In the genomic region with DNA sequence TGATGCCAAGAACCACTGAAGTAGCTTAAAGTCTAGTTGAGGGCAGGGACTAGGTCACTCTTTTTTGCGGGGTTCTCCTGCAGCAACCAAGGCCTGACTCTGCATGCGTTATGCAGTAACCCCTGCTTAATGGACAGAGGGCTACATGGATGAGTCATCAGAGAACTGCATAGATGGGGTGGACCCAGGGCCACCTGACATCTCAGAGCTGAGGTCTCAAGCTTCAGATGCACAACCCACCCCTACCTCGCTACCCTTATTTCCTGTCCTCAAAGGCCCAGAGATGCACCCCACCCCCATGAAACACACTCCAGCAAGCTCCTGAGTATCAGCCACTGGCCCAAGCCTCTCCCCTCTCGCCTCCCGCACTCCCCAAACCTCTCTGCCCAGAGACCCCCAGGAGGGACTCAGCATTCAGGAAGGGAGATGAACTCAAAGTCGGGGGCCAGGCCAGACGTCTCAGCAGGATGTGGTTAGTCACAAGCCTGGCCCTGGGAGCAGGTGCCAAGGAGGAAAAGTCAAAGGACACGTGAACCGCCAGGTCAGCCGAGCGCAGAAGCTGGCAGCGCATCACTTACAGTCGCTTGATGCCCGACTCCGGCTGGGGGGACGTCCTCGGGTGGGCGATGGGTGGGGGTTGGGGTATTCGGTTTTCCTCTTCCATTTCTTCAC, we compare ENCODE assay signal across 14 cellular contexts. TPM values are rescaled to one million over a fixed set of nuclear protein-coding genes. Genes with fewer than 3 reads are reported as not detected.
A peak's percentile ranks its signal among the peaks of the same experiment; 100 is the strongest.
DNase-seq lines count a peak whose midpoint lies in the region; ATAC-seq, FAIRE-seq and TF ChIP-seq lines count a peak whose summit lies in the region.
"Had no signal": no experiment of that assay in that cellular context is flagged by ENCODE, and none has a peak within 500 bp of the region (broad histone marks: within the 10 kb centered on the region; RNA-seq: fewer than 3 reads in every experiment).

No MANE protein-coding gene starts in this region.

- H3K4me2 ChIP-seq in A549 (no peak overlapping the region), DOHH2 (ENCODE audit: low read length) (peak overlapping the region; percentile 26; the same call in 1 of the 2 replicates)

- DNase-seq in A549 (ENCODE audit: low read depth in 1 of 2, low spot score in 1 of 2) (no peak), memory B cell (ENCODE audit: low spot score in 2 of 2) (no peak), Caco-2 (no peak), NCI-H1105 (lab: John Stamatoyannopoulos, UW) (no peak), HuH-7.5 (ENCODE audit: low spot score) (no peak)
- DNase-seq in activated CD8-positive, alpha-beta memory T cell treated with anti-CD3 and anti-CD28 coated beads, Interleukin-2, amount 10 ng/mL, durations not matched to agents 7 days and 5 days = no peak
- no peak for DNase-seq in stimulated activated CD4-positive, alpha-beta T cell treated with anti-CD3 and anti-CD28 coated beads, Interleukin-4, amount 100 ng/mL, for 24 hours
- DNase-seq: activated B cell treated with CpG ODN at 0.5 μM for 24 hours, glutamatergic neuron, mucosa of descending colon, NCI-H1436, NCI-H226, upper lobe of right lung had no signal

- POLR2A ChIA-PET in A549 (lab: Yijun Ruan, JAX) (interaction anchor here (0.6 kb wide), 1 partner anchor 518 kb away, joined by 4 read pairs; no protein-coding TSS in a partner anchor), Caco-2 (lab: Charles Lee) (no interaction called here)

- H4K20me1 ChIP-seq in DOHH2 (ENCODE audit: control insufficient read depth, insufficient read depth, low read depth, low read length) = no peaks in the 10 kb centered on the region

- no peaks in the 10 kb centered on the region for H3K27me3 Mint-ChIP-seq in activated CD8-positive, alpha-beta memory T cell treated with anti-CD3 and anti-CD28 coated beads, Interleukin-2, amount 10 ng/mL, durations not matched to agents 7 days and 5 days
- H3K27me3 Mint-ChIP-seq in memory B cell (no peaks in the 10 kb centered on the region), Caco-2 (ENCODE audit: insufficient read depth, unreplicated experiment) (no peaks in the 10 kb centered on the region)
- H3K27me3 Mint-ChIP-seq: activated B cell treated with CpG ODN at 0.5 μM for 24 hours had no signal

- H3K9me3 Mint-ChIP-seq in activated CD8-positive, alpha-beta memory T cell treated with anti-CD3 and anti-CD28 coated beads, Interleukin-2, amount 10 ng/mL, durations not matched to agents 7 days and 5 days (ENCODE audit: low read depth) = no peaks in the 10 kb centered on the region
- H3K9me3 Mint-ChIP-seq in memory B cell = no peaks in the 10 kb centered on the region
- no peaks in the 10 kb centered on the region for H3K9me3 Mint-ChIP-seq in Caco-2 (ENCODE audit: unreplicated experiment)
- H3K9me3 Mint-ChIP-seq: activated B cell treated with CpG ODN at 0.5 μM for 24 hours had no signal

- no peak for TF ChIP-seq EP300 in A549 (IDR thresholded peaks at IDR 0.05)

- TF ChIP-seq CTCF in A549 (IDR thresholded peaks at IDR 0.05) (no peak), DOHH2 (IDR thresholded peaks at IDR 0.05; ENCODE audit: low read depth, low read length, poor library complexity, severe bottlenecking) (no peak), Caco-2 (IDR thresholded peaks at IDR 0.05; ENCODE audit: insufficient read depth in 1 of 2, low read depth in 1 of 2, low read length in 1 of 2, severe bottlenecking in 1 of 2, unreplicated experiment in 1 of 2) (no peak)

- H3K9me3 ChIP-seq in A549 (no peaks in the 10 kb centered on the region), DOHH2 (ENCODE audit: control insufficient read depth, insufficient read depth, low read length) (no peaks in the 10 kb centered on the region), Caco-2 (no peaks in the 10 kb centered on the region)
- H3K9me3 ChIP-seq: mucosa of descending colon, upper lobe of right lung had no signal

- TF ChIP-seq POLR2A in A549 (IDR thresholded peaks at IDR 0.05; ENCODE audit: low read length) = no peak

- H3K4me1 ChIP-seq in A549 (no peaks in the 10 kb centered on the region), DOHH2 (ENCODE audit: control insufficient read depth, low read length) (peaks cover 22% of the 10 kb centered on the region), Caco-2 (no peaks in the 10 kb centered on the region)
- H3K4me1 ChIP-seq: upper lobe of right lung had no signal

- WGBS in A549 (ENCODE audit: missing lambda C conversion rate) = 88% methylated on average over 19 of the region's 19 CpGs

- intact Hi-C loops in Caco-2 (cut with micrococcal nuclease; ENCODE audit: unreplicated experiment) = no loop called here

- no peak overlapping the region for H3K4me3 Mint-ChIP-seq in activated CD8-positive, alpha-beta memory T cell treated with anti-CD3 and anti-CD28 coated beads, Interleukin-2, amount 10 ng/mL, durations not matched to agents 7 days and 5 days
- H3K4me3 Mint-ChIP-seq in memory B cell (peak overlapping the region; percentile 19), Caco-2 (ENCODE audit: unreplicated experiment) (no peak overlapping the region)
- H3K4me3 Mint-ChIP-seq: activated B cell treated with CpG ODN at 0.5 μM for 24 hours had no signal

- H3K36me3 Mint-ChIP-seq in activated CD8-positive, alpha-beta memory T cell treated with anti-CD3 and anti-CD28 coated beads, Interleukin-2, amount 10 ng/mL, durations not matched to agents 7 days and 5 days = no peaks in the 10 kb centered on the region
- H3K36me3 Mint-ChIP-seq in memory B cell = no peaks in the 10 kb centered on the region
- peaks cover 41% of the 10 kb centered on the region for H3K36me3 Mint-ChIP-seq in Caco-2 (ENCODE audit: insufficient read depth, unreplicated experiment)

- H3K9me2 ChIP-seq in DOHH2 (replicated peaks; ENCODE audit: control insufficient read depth, low read length) = no peaks in the 10 kb centered on the region

- no TSS peak for BruUV-seq in Caco-2 (replicated peaks; lab: Mats Ljungman, UMichigan)

- ATAC-seq in A549 = no peak
- ATAC-seq in activated CD8-positive, alpha-beta memory T cell treated with anti-CD3 and anti-CD28 coated beads, Interleukin-2, amount 10 ng/mL, durations not matched to agents 7 days and 5 days = no peak
- peak; percentile 60 for ATAC-seq in memory B cell (ENCODE audit: low read depth)
- ATAC-seq: mucosa of descending colon, upper lobe of right lung had no signal

- no peak overlapping the region for H3K4me3 ChIP-seq in A549
- H3K4me3 ChIP-seq in DOHH2 (ENCODE audit: low read length) = no peak overlapping the region
- H3K4me3 ChIP-seq in Caco-2 (ENCODE audit: low read depth, low read length) = no peak overlapping the region
- H3K4me3 ChIP-seq: mucosa of descending colon, upper lobe of right lung had no signal

- CTCF ChIA-PET in A549 (lab: Yijun Ruan, JAX) = interaction anchor here (0.7 kb wide), 1 partner anchor 49 kb away, joined by 3 read pairs; no protein-coding TSS in a partner anchor
- CTCF ChIA-PET in activated CD8-positive, alpha-beta memory T cell treated with anti-CD3 and anti-CD28 coated beads, Interleukin-2, amount 10 ng/mL, durations not matched to agents 7 days and 5 days (lab: Charles Lee) = no interaction called here
- CTCF ChIA-PET in Caco-2 (lab: Charles Lee) = no interaction called here

- H3K4me1 Mint-ChIP-seq in activated CD8-positive, alpha-beta memory T cell treated with anti-CD3 and anti-CD28 coated beads, Interleukin-2, amount 10 ng/mL, durations not matched to agents 7 days and 5 days = peaks cover 19% of the 10 kb centered on the region
- H3K4me1 Mint-ChIP-seq in memory B cell (peaks cover 15% of the 10 kb centered on the region), Caco-2 (ENCODE audit: low read depth, unreplicated experiment) (peaks cover 9% of the 10 kb centered on the region)

- no peaks in the 10 kb centered on the region for H3K36me3 ChIP-seq in DOHH2 (ENCODE audit: control insufficient read depth, low read length)
- no peaks in the 10 kb centered on the region for H3K36me3 ChIP-seq in Caco-2 (ENCODE audit: control insufficient read depth, insufficient read depth, low read length)

- H3K27ac ChIP-seq in A549 (no peak overlapping the region), DOHH2 (ENCODE audit: low read depth, low read length) (no peak overlapping the region)
- H3K27ac ChIP-seq: upper lobe of right lung had no signal

- FAIRE-seq in A549 (lab: Jason Lieb, UNC) = no peak

- no peaks in the 10 kb centered on the region for H3K79me2 ChIP-seq in DOHH2 (ENCODE audit: control insufficient read depth, low read length)

- H3F3A ChIP-seq in DOHH2 (ENCODE audit: control insufficient read depth, insufficient read depth) = no peaks in the 10 kb centered on the region

- peaks cover 5% of the 10 kb centered on the region; the same call in 1 of the 2 replicates for H3K27me3 ChIP-seq in DOHH2 (ENCODE audit: control insufficient read depth, low read length)
- no peaks in the 10 kb centered on the region for H3K27me3 ChIP-seq in Caco-2 (replicated peaks; ENCODE audit: control insufficient read depth, insufficient read depth, low read length)
- H3K27me3 ChIP-seq: upper lobe of right lung had no signal

- H3K27ac Mint-ChIP-seq in activated CD8-positive, alpha-beta memory T cell treated with anti-CD3 and anti-CD28 coated beads, Interleukin-2, amount 10 ng/mL, durations not matched to agents 7 days and 5 days = peak overlapping the region; percentile 17
- peak overlapping the region; percentile 35 for H3K27ac Mint-ChIP-seq in memory B cell
- no peak overlapping the region for H3K27ac Mint-ChIP-seq in Caco-2 (ENCODE audit: unreplicated experiment)
- H3K27ac Mint-ChIP-seq: activated B cell treated with CpG ODN at 0.5 μM for 24 hours had no signal

- no peak for TF ChIP-seq RAD21 in A549 (conservative IDR thresholded peaks at IDR 0.05 in 1 of 2, IDR thresholded peaks at IDR 0.05 in 1 of 2)

RNA-seq across cellular contexts. Expression of a gene that starts 25.8 kb away (rescaled TPM):
- polyA plus RNA-seq in A549 (2011; rRNA removed) = 14.3 and 19.1 TPM in 2 replicates
- 17.1 and 18.4 TPM in 2 replicates for polyA plus RNA-seq in A549 (2012; cell fraction: cytosol; rRNA removed)
- polyA plus RNA-seq in A549 (2012; cell fraction: nucleus; rRNA removed) = 13.7 and 19.6 TPM in 2 replicates
- 20.6 to 23.6 TPM (median 21.5 TPM) in 3 replicates for polyA plus RNA-seq in A549 (2017; fragmentation: RNase III; extraction: RNeasy Plus Mini Kit Qiagen cat#74134 plus additional on column Dnase treatment)
- polyA minus RNA-seq in A549 (2011; rRNA and poly(A)+ RNA removed) = 11.8 TPM in 2 replicates
- total RNA-seq in activated CD8-positive, alpha-beta memory T cell treated with anti-CD3 and anti-CD28 coated beads, Interleukin-2, amount 10 ng/mL, durations not matched to agents 7 days and 5 days = 10 to 100 TPM; 31.0 to 32.1 TPM
- total RNA-seq in Caco-2 (2022) = 22.0 and 22.7 TPM in 2 replicates

RNA-seq across cellular contexts. Expression of a gene that starts 47.3 kb away (rescaled TPM):
- polyA plus RNA-seq in A549 (2011; rRNA removed) (2.4 TPM in 2 replicates), A549 (2017; fragmentation: RNase III; extraction: RNeasy Plus Mini Kit Qiagen cat#74134 plus additional on column Dnase treatment) (2.1 to 3.1 TPM (median 2.9 TPM) in 3 replicates)
- 2.0 and 2.1 TPM in 2 replicates for polyA plus RNA-seq in A549 (2012; cell fraction: cytosol; rRNA removed)
- polyA plus RNA-seq in A549 (2012; cell fraction: nucleus; rRNA removed) = 0.72 and 0.77 TPM in 2 replicates
- polyA minus RNA-seq in A549 (2011; rRNA and poly(A)+ RNA removed) = 0.88 and 1.4 TPM in 2 replicates
- total RNA-seq in activated CD8-positive, alpha-beta memory T cell treated with anti-CD3 and anti-CD28 coated beads, Interleukin-2, amount 10 ng/mL, durations not matched to agents 7 days and 5 days = 10 to 100 TPM in 1 of 2 experiments, 1 to 10 TPM in 1; 6.3 to 11.3 TPM
- 3.1 and 3.2 TPM in 2 replicates for total RNA-seq in Caco-2 (2022)

RNA-seq across cellular contexts. Expression of a gene that starts 49.8 kb away (rescaled TPM):
- polyA plus RNA-seq in A549 (2011; rRNA removed) (14.2 and 15.5 TPM in 2 replicates), A549 (2017; fragmentation: RNase III; extraction: RNeasy Plus Mini Kit Qiagen cat#74134 plus additional on column Dnase treatment) (7.0 to 8.7 TPM (median 8.0 TPM) in 3 replicates)
- 18.3 and 18.7 TPM in 2 replicates for polyA plus RNA-seq in A549 (2012; cell fraction: cytosol; rRNA removed)
- 43.8 and 48.1 TPM in 2 replicates for polyA plus RNA-seq in A549 (2012; cell fraction: nucleus; rRNA removed)
- polyA minus RNA-seq in A549 (2011; rRNA and poly(A)+ RNA removed) = 6.7 and 9.6 TPM in 2 replicates
- total RNA-seq in activated CD8-positive, alpha-beta memory T cell treated with anti-CD3 and anti-CD28 coated beads, Interleukin-2, amount 10 ng/mL, durations not matched to agents 7 days and 5 days = 1 to 10 TPM; 1.5 TPM
- 16.2 and 17.0 TPM in 2 replicates for total RNA-seq in Caco-2 (2022)
